ENCODE assay signal across 8 cellular contexts in genomic region chr4:165874799-165875371, GRCh38. TPM values are rescaled to one million over a fixed set of nuclear protein-coding genes. Genes with fewer than 3 reads are reported as not detected.
DNase-seq lines count a peak whose midpoint lies in the region; TF ChIP-seq lines count a peak whose summit lies in the region.

No MANE protein-coding gene starts in this region.

- DNase-seq in HK-2 (ENCODE audit: unreplicated experiment) (peak; percentile 78), MCF 10A (ENCODE audit: unreplicated experiment) (peak; percentile 36), iPS-NIHi11 (ENCODE audit: low spot score) (peak; percentile 45), NCI-H2196 (lab: John Stamatoyannopoulos, UW; ENCODE audit: unreplicated experiment) (no peak), pons (ENCODE audit: low spot score) (no peak), OCI-M2 (lab: John Stamatoyannopoulos, UW; ENCODE audit: unreplicated experiment) (no peak)
- DNase-seq in activated CD4-positive, CD25-positive, alpha-beta regulatory T cell treated with anti-CD3 and anti-CD28 coated beads, Interleukin-2, amount 50 U/mL, for 72 hours: no peak

- H3K9me3 ChIP-seq in skeletal muscle tissue (ENCODE audit: control insufficient read depth in 3 of 3, low read length in 3 of 3): no peaks in the 10 kb centered on the region

- H3K27me3 ChIP-seq in skeletal muscle tissue (ENCODE audit: control insufficient read depth in 3 of 3, insufficient read depth in 3 of 3, low read length in 3 of 3): peaks cover 10 to 39% (median 25%) of the 10 kb centered on the region in 3 donors

- H3K4me1 ChIP-seq in skeletal muscle tissue (ENCODE audit: control insufficient read depth in 3 of 3, insufficient read depth in 3 of 3, low read length in 3 of 3): peaks cover 13 to 26% (median 25%) of the 10 kb centered on the region in 3 donors

- no peak overlapping the region for H3K27ac ChIP-seq in skeletal muscle tissue (ENCODE audit: low read depth, low read length)

- POLR2A ChIA-PET in MCF 10A (lab: Yijun Ruan, JAX): interaction anchor here (0.7 to 4.8 kb wide), 11 partner anchors 9 to 256 kb away, joined by 3 to 81 read pairs (median 3); no protein-coding TSS in a partner anchor

- H3K27me3 Mint-ChIP-seq in MCF 10A (ENCODE audit: insufficient read depth, unreplicated experiment): no peaks in the 10 kb centered on the region

- H3K4me3 ChIP-seq in skeletal muscle tissue (ENCODE audit: low read length in 3 of 3): peak overlapping the region; percentile 69 to 76 (median 70)

- H3K36me3 Mint-ChIP-seq in MCF 10A (ENCODE audit: insufficient read depth, unreplicated experiment): peaks cover 6% of the 10 kb centered on the region

- no TSS peak for BruUV-seq in MCF 10A (replicated peaks; lab: Mats Ljungman, UMichigan)

- intact Hi-C loops in MCF 10A (cut with micrococcal nuclease): loop anchor here (5.0 kb wide), 3 partner anchors 97 to 338 kb away; no protein-coding TSS in a partner anchor

- no peaks in the 10 kb centered on the region for H3K9me3 Mint-ChIP-seq in MCF 10A (ENCODE audit: unreplicated experiment)

- H3K9ac ChIP-seq in skeletal muscle tissue (ENCODE audit: low read depth in 1 of 3, low read length in 3 of 3): peak overlapping the region in 1 of 3 donors; percentile 15

- peaks cover 25% of the 10 kb centered on the region for H3K4me1 Mint-ChIP-seq in MCF 10A (ENCODE audit: insufficient read depth, unreplicated experiment)

- CTCF ChIA-PET in MCF 10A (lab: Yijun Ruan, JAX): interaction anchor here (1.3 kb wide), 2 partner anchors 216 to 337 kb away, joined by 3 to 4 read pairs; no protein-coding TSS in a partner anchor

- H3K27ac Mint-ChIP-seq in MCF 10A (ENCODE audit: low read depth, unreplicated experiment): peak overlapping the region; percentile 59

- TF ChIP-seq CTCF in MCF 10A (IDR thresholded peaks at IDR 0.05; ENCODE audit: unreplicated experiment): no peak

- H3K36me3 ChIP-seq in skeletal muscle tissue (ENCODE audit: control insufficient read depth in 3 of 3, insufficient read depth in 3 of 3, low read length in 3 of 3): no peaks in the 10 kb centered on the region

- H3K4me3 Mint-ChIP-seq in MCF 10A (ENCODE audit: unreplicated experiment): peak overlapping the region; percentile 84

RNA-seq across cellular contexts. Expression of gene TLL1, which starts 1.8 kb away (rescaled TPM):
- total RNA-seq in MCF 10A (2022) (0.66 and 1.4 TPM in 2 replicates), skeletal muscle tissue (2.6 TPM)

Comparison
In these comparisons a context has a peak if more than half of its experiments do, and no peak if none do; other contexts are left out.
1. DNase-seq: peak in HK-2 (single experiment), MCF 10A (single experiment) and iPS-NIHi11 (single experiment); none in NCI-H2196 (single experiment), pons (single experiment), activated CD4-positive, CD25-positive, alpha-beta regulatory T cell treated with anti-CD3 and anti-CD28 coated beads, Interleukin-2, amount 50 U/mL, for 72 hours (single experiment) and OCI-M2 (single experiment).